In the genomic region with DNA sequence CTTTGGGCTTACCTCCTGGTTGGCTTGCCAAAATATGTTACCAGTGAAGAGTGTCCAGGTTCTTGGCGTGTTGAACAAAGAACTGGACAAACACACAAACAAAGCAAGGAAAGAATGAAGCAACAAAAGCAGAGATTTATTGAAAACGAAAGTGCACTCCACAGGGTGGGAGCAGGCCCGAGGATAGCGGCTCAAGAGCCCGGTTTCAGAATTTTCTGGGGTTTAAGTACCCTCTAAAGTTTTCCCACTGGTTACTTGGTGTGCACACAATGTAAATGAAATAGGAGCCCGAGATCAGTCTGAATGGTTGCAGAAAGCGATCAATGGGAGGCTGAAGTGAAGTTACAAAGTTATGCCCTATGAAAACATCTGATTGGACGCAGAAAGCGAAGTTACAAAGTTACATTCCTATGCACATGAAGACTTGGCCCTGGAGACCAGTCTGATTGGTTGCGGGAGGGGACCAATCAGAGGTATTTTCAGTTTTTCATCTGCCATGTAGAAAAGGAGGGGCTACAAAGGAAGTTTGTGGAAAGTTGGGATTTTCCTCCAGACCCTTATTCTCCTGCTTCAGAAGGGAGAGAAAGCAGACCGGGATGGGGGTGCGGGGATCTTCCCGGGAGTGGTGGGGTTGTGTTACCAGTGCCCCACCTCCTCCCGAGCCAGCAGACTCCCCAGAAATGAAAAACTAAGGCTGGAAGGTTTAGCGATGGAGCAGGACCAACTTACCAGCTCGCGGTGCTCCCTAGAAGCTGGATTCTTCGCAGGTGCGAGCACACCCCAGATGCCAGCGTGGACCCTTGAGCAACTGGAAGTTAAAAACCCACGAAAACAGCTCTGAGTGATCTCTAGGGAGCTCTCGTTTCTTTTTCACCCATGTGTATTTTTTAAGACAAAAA, we compare ENCODE assay signal across 8 cellular contexts. TPM values are rescaled to one million over a fixed set of nuclear protein-coding genes. Genes with fewer than 3 reads are reported as not detected.
A peak's percentile ranks its signal among the peaks of the same experiment; 100 is the strongest.
DNase-seq lines count a peak whose midpoint lies in the region; TF ChIP-seq lines count a peak whose summit lies in the region.

A gene (minus strand): TSS at position 325 of the 899 bp plus-strand sequence. CDS start 9,472 bp downstream, outside the sequence.

- H3K36me3 ChIP-seq in ovary: no peaks in the 10 kb centered on the region

- no peaks in the 10 kb centered on the region for H3K27me3 Mint-ChIP-seq in activated naive CD4-positive, alpha-beta T cell treated with anti-CD3 and anti-CD28 coated beads, Interleukin-2, amount 10 ng/mL, durations not matched to agents 7 days and 5 days

- intact Hi-C loops in ovary (cut with DNase I): no loop called here

- DNase-seq in GM10266 (ENCODE audit: extremely low spot score) (peak; percentile 73), HFF-Myc (ENCODE audit: extremely low read depth, low read depth) (peak; percentile 96), OCI-M1 (lab: John Stamatoyannopoulos, UW) (peak; percentile 92), germinal center (ENCODE audit: low spot score) (peak; percentile 72), ovary (peak; percentile 55 to 74 (median 58)), DMS 273 treated with DMSO at 0.1 percent for 48 hours (lab: John Stamatoyannopoulos, UW) (no peak), DMS153 (lab: John Stamatoyannopoulos, UW) (no peak)
- peak; percentile 60 for DNase-seq in activated naive CD4-positive, alpha-beta T cell treated with anti-CD3 and anti-CD28 coated beads, Interleukin-2, amount 10 ng/mL, durations not matched to agents 7 days and 5 days

- no peaks in the 10 kb centered on the region for H3K27me3 ChIP-seq in ovary

- peak; percentile 17 for TF ChIP-seq POLR2A in ovary (IDR thresholded peaks at IDR 0.05)

- no peak for TF ChIP-seq EP300 in ovary (IDR thresholded peaks at IDR 0.05)

- H3K4me1 Mint-ChIP-seq in activated naive CD4-positive, alpha-beta T cell treated with anti-CD3 and anti-CD28 coated beads, Interleukin-2, amount 10 ng/mL, durations not matched to agents 7 days and 5 days: peaks cover 62% of the 10 kb centered on the region

- CTCF ChIA-PET in activated naive CD4-positive, alpha-beta T cell treated with anti-CD3 and anti-CD28 coated beads, Interleukin-2, amount 10 ng/mL, durations not matched to agents 7 days and 5 days (lab: Charles Lee): interaction anchor here (1.3 kb wide), 1 partner anchor 56 kb away, joined by 3 read pairs; no protein-coding TSS in a partner anchor

- peak within 1 kb of the TSS; percentile 92 for H3K4me3 Mint-ChIP-seq in activated naive CD4-positive, alpha-beta T cell treated with anti-CD3 and anti-CD28 coated beads, Interleukin-2, amount 10 ng/mL, durations not matched to agents 7 days and 5 days

- H3K27ac Mint-ChIP-seq in activated naive CD4-positive, alpha-beta T cell treated with anti-CD3 and anti-CD28 coated beads, Interleukin-2, amount 10 ng/mL, durations not matched to agents 7 days and 5 days: peak within 1 kb of the TSS; percentile 90

- H3K4me3 ChIP-seq in HFF-Myc (replicated peaks; ENCODE audit: low read depth, low read length): peak within 1 kb of the TSS; percentile 55
- H3K4me3 ChIP-seq in ovary: peak within 1 kb of the TSS; percentile 54

- H3K27ac ChIP-seq in ovary: peak within 1 kb of the TSS; percentile 54 to 84

- peaks cover 32% of the 10 kb centered on the region for H3K36me3 Mint-ChIP-seq in activated naive CD4-positive, alpha-beta T cell treated with anti-CD3 and anti-CD28 coated beads, Interleukin-2, amount 10 ng/mL, durations not matched to agents 7 days and 5 days

- no peaks in the 10 kb centered on the region for H3K9me3 ChIP-seq in ovary

- TF ChIP-seq CTCF in GM10266 (IDR thresholded peaks at IDR 0.05; ENCODE audit: control insufficient read depth, insufficient read depth, low read depth, missing control alignments): no peak
- TF ChIP-seq CTCF in HFF-Myc (IDR thresholded peaks at IDR 0.05; ENCODE audit: low read depth, low read length, missing control alignments): no peak
- TF ChIP-seq CTCF in ovary (IDR thresholded peaks at IDR 0.05): no peak

- peaks cover 12% of the 10 kb centered on the region for H3K4me1 ChIP-seq in ovary (ENCODE audit: insufficient read depth)

- 3 to 9% (median 7%) methylated on average over 22 of the region's 22 CpGs for WGBS in ovary, 3 donors

- H3K9me3 Mint-ChIP-seq in activated naive CD4-positive, alpha-beta T cell treated with anti-CD3 and anti-CD28 coated beads, Interleukin-2, amount 10 ng/mL, durations not matched to agents 7 days and 5 days: no peaks in the 10 kb centered on the region

RNA-seq across cellular contexts. Expression of the gene that starts here (rescaled TPM):
- 10 to 100 TPM in 2 of 7 donors, 1 to 10 TPM in 5; 7.0 to 11.3 (median 7.8) TPM for total RNA-seq in ovary
- polyA plus RNA-seq in ovary: 10 to 100 TPM in 1 of 2 donors, 1 to 10 TPM in 1; 4.4 to 10.3 TPM

Comparison
In these comparisons a context has a peak if more than half of its experiments do, and no peak if none do; other contexts are left out.
1. DNase-seq: peak in GM10266 (single experiment), HFF-Myc (single experiment), OCI-M1 (single experiment), activated naive CD4-positive, alpha-beta T cell treated with anti-CD3 and anti-CD28 coated beads, Interleukin-2, amount 10 ng/mL, durations not matched to agents 7 days and 5 days (single experiment), germinal center (single experiment) and ovary (5 of 5); none in DMS 273 treated with DMSO at 0.1 percent for 48 hours (single experiment) and DMS153 (single experiment).